In genomic region chr9:127714916-127715442, GRCh38 we compare ENCODE assay signal across 8 cellular contexts. TPM values are rescaled to one million over a fixed set of nuclear protein-coding genes. Genes with fewer than 3 reads are reported as not detected.
DNase-seq lines count a peak whose midpoint lies in the region; ATAC-seq and TF ChIP-seq lines count a peak whose summit lies in the region.

No MANE protein-coding gene starts in this region.

- H3K36me3 Mint-ChIP-seq in CD14-positive monocyte: no peaks in the 10 kb centered on the region

- no peaks in the 10 kb centered on the region for H3K36me3 ChIP-seq in H7 (replicated peaks; ENCODE audit: control insufficient read depth, insufficient read depth, low read length)
- no peaks in the 10 kb centered on the region for H3K36me3 ChIP-seq in cardiac muscle cell

- peak; percentile 0 for ATAC-seq in sciatic nerve

- peaks cover 8% of the 10 kb centered on the region; the same call in 1 of the 2 replicates for H3K27me3 ChIP-seq in H7 (ENCODE audit: control insufficient read depth, insufficient read depth, low read length)
- no peaks in the 10 kb centered on the region for H3K27me3 ChIP-seq in cardiac muscle cell

- TF ChIP-seq CTCF in CD14-positive monocyte (IDR thresholded peaks at IDR 0.05) (no peak), cardiac muscle cell (IDR thresholded peaks at IDR 0.05; ENCODE audit: low read depth, low read length) (no peak), GM10266 (IDR thresholded peaks at IDR 0.05; ENCODE audit: control insufficient read depth, insufficient read depth, low read depth, missing control alignments) (no peak)

- no peak overlapping the region for H3K27ac ChIP-seq in cardiac muscle cell

- H3K4me3 Mint-ChIP-seq in CD14-positive monocyte: peak overlapping the region; percentile 98 to 99

- DNase-seq in CD14-positive monocyte (ENCODE audit: low spot score): no peak
- peak; percentile 81 for DNase-seq in H7
- DNase-seq in activated CD4-positive, CD25-positive, alpha-beta regulatory T cell treated with anti-CD3 and anti-CD28 coated beads, Interleukin-2, amount 50 U/mL, for 72 hours: peak; percentile 49
- peak in 1 of 2 donors; percentile 31 for DNase-seq in cardiac muscle cell (ENCODE audit: low read depth in 1 of 2, low spot score in 1 of 2)
- no peak for DNase-seq in sciatic nerve (ENCODE audit: low spot score)
- DNase-seq in GM10266 (ENCODE audit: extremely low spot score): no peak
- DNase-seq in activated effector memory CD4-positive, alpha-beta T cell treated with Interleukin-2 at 50 U/mL for 16 hours: no peak
- no peak for DNase-seq in NCI-H1092 treated with DMSO at 0.1 percent for 48 hours (lab: John Stamatoyannopoulos, UW)

- peak overlapping the region; percentile 75 for H3K4me3 ChIP-seq in H7 (ENCODE audit: insufficient read depth, low read depth, low read length)
- H3K4me3 ChIP-seq in cardiac muscle cell: peak overlapping the region; percentile 79

- H3K9me3 Mint-ChIP-seq in CD14-positive monocyte: no peaks in the 10 kb centered on the region

- H3K9me3 ChIP-seq in cardiac muscle cell (ENCODE audit: low read depth): no peaks in the 10 kb centered on the region

- peak overlapping the region in 6 of 7 donors; percentile 84 to 97 (median 96) for H3K27ac Mint-ChIP-seq in CD14-positive monocyte

- peaks cover 25% of the 10 kb centered on the region for H3K4me1 Mint-ChIP-seq in CD14-positive monocyte

- peaks cover 9% of the 10 kb centered on the region for H3K4me1 ChIP-seq in cardiac muscle cell (ENCODE audit: low read depth)

- intact Hi-C loops in CD14-positive monocyte (cut with micrococcal nuclease): no loop called here
- intact Hi-C loops in sciatic nerve (cut with DNase I): no loop called here

- peaks cover 9 to 21% (median 17%) of the 10 kb centered on the region in 3 donors for H3K27me3 Mint-ChIP-seq in CD14-positive monocyte (ENCODE audit: low read depth in 3 of 3)

RNA-seq across cellular contexts. Expression of gene PTRH1, which starts 0.5 kb away (rescaled TPM):
- polyA plus RNA-seq in CD14-positive monocyte (10 to 100 TPM; 19.5 to 19.9 TPM), cardiac muscle cell (27.5 and 34.4 TPM in 2 replicates)
- total RNA-seq in H7 (2014; rRNA removed; shearing (Covaris generic)): 14.3 and 21.2 TPM in 2 replicates
- total RNA-seq in cardiac muscle cell (23.7 and 24.4 TPM in 2 replicates), sciatic nerve (10.3 TPM)

RNA-seq across cellular contexts. Expression of gene TTC16, which starts 0.9 kb away (rescaled TPM):
- polyA plus RNA-seq in CD14-positive monocyte: under 1 TPM in 1 of 2 donors, not detected in 1; 0.04 TPM
- total RNA-seq in H7 (2014; rRNA removed; shearing (Covaris generic)): 0.11 TPM in 1 of 2 replicates, not detected in the other
- 0.06 TPM in 1 of 2 replicates, not detected in the other for total RNA-seq in cardiac muscle cell
- polyA plus RNA-seq in cardiac muscle cell: not detected in 2 replicates
- 0.13 TPM for total RNA-seq in sciatic nerve

RNA-seq across cellular contexts. Expression of gene CFAP157, which starts 8.2 kb away (rescaled TPM):
- polyA plus RNA-seq in CD14-positive monocyte: under 1 TPM; 0.06 to 0.09 TPM
- not detected in 2 replicates for total RNA-seq in H7 (2014; rRNA removed; shearing (Covaris generic))
- 0.81 and 0.86 TPM in 2 replicates for total RNA-seq in cardiac muscle cell
- polyA plus RNA-seq in cardiac muscle cell: 0.40 and 0.76 TPM in 2 replicates
- 0.80 TPM for total RNA-seq in sciatic nerve

RNA-seq across cellular contexts. Expression of gene TOR2A, which starts 20.1 kb away (rescaled TPM):
- polyA plus RNA-seq in CD14-positive monocyte (10 to 100 TPM; 57.4 to 60.0 TPM), cardiac muscle cell (20.6 and 25.7 TPM in 2 replicates)
- total RNA-seq in H7 (2014; rRNA removed; shearing (Covaris generic)): 13.7 and 19.3 TPM in 2 replicates
- total RNA-seq in cardiac muscle cell (22.8 and 29.2 TPM in 2 replicates), sciatic nerve (6.8 TPM)

Comparison
In these comparisons a context has a peak if more than half of its experiments do, and no peak if none do; other contexts are left out.
1. DNase-seq: peak in H7 (single experiment) and activated CD4-positive, CD25-positive, alpha-beta regulatory T cell treated with anti-CD3 and anti-CD28 coated beads, Interleukin-2, amount 50 U/mL, for 72 hours (single experiment); none in CD14-positive monocyte (single experiment), sciatic nerve (single experiment), GM10266 (single experiment), activated effector memory CD4-positive, alpha-beta T cell treated with Interleukin-2 at 50 U/mL for 16 hours (single experiment) and NCI-H1092 treated with DMSO at 0.1 percent for 48 hours (single experiment).